ENCODE assay signal across 20 cellular contexts in the genomic region with DNA sequence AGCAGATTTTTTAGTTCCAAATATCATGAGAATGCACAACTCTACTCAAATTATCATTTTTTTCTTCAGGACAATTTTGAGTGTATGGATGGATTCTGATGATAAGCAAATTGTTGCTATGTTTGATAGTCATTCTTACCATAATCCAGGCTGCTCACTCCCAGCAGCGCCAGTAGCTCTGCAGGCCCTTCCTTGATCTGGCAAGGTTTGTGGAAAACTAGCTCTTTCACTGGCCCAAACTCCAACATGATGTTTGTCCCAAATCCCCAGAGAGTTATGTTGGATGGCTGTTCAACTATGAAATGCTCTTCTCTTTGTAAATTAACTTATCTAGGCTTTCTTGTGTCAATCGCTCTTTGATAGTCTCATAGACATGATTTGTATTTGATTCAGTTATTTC.
DNase-seq lines count a peak whose midpoint lies in the region; ATAC-seq and TF ChIP-seq lines count a peak whose summit lies in the region.
"Had no signal": no experiment of that assay in that cellular context is flagged by ENCODE, and none has a peak within 500 bp of the region (broad histone marks: within the 10 kb centered on the region; RNA-seq: fewer than 3 reads in every experiment).

No MANE protein-coding gene starts in this region.

- H3K4me1 ChIP-seq in left ventricle myocardium inferior (no peaks in the 10 kb centered on the region), BE2C (no peaks in the 10 kb centered on the region), right lobe of liver (no peaks in the 10 kb centered on the region)
- H3K4me1 ChIP-seq: A549 had no signal

- H3K4me3 ChIP-seq in left ventricle myocardium inferior (no peak overlapping the region), BE2C (ENCODE audit: low read depth, low read length) (no peak overlapping the region), right lobe of liver (no peak overlapping the region)
- H3K4me3 ChIP-seq: A549, GM23338 had no signal

- no peaks in the 10 kb centered on the region for H3K27me3 Mint-ChIP-seq in activated CD8-positive, alpha-beta T cell treated with anti-CD3 and anti-CD28 coated beads, Interleukin-2, amount 10 ng/mL, durations not matched to agents 7 days and 5 days (ENCODE audit: low read depth)
- H3K27me3 Mint-ChIP-seq: CD4-positive, alpha-beta memory T cell had no signal

- TF ChIP-seq POLR2A in right lobe of liver (IDR thresholded peaks at IDR 0.05), result no peak

- WGBS in right lobe of liver (ENCODE audit: insufficient coverage, low coverage, low lambda C conversion rate, missing lambda C conversion rate), result 67% methylated on average over 2 of the region's 2 CpGs

- no peaks in the 10 kb centered on the region for H3K4me1 Mint-ChIP-seq in activated CD8-positive, alpha-beta T cell treated with anti-CD3 and anti-CD28 coated beads, Interleukin-2, amount 10 ng/mL, durations not matched to agents 7 days and 5 days (ENCODE audit: low read depth)
- H3K4me1 Mint-ChIP-seq: CD4-positive, alpha-beta memory T cell; GM23338; H9 had no signal

- CTCF ChIA-PET in activated CD8-positive, alpha-beta T cell treated with anti-CD3 and anti-CD28 coated beads, Interleukin-2, amount 10 ng/mL, durations not matched to agents 7 days and 5 days (lab: Charles Lee), result no interaction called here

- intact Hi-C loops in Right ventricle myocardium inferior (cut with DNase I) (no loop called here), left ventricle myocardium inferior (cut with micrococcal nuclease) (no loop called here), right lobe of liver (cut with DNase I) (no loop called here)

- no peak overlapping the region for H3K27ac Mint-ChIP-seq in activated CD8-positive, alpha-beta T cell treated with anti-CD3 and anti-CD28 coated beads, Interleukin-2, amount 10 ng/mL, durations not matched to agents 7 days and 5 days
- H3K27ac Mint-ChIP-seq: CD4-positive, alpha-beta memory T cell; GM23338; H9 had no signal

- no peaks in the 10 kb centered on the region for H3K36me3 Mint-ChIP-seq in activated CD8-positive, alpha-beta T cell treated with anti-CD3 and anti-CD28 coated beads, Interleukin-2, amount 10 ng/mL, durations not matched to agents 7 days and 5 days (ENCODE audit: low read depth)
- H3K36me3 Mint-ChIP-seq: CD4-positive, alpha-beta memory T cell had no signal

- H3K36me3 ChIP-seq in left ventricle myocardium inferior (no peaks in the 10 kb centered on the region), BE2C (no peaks in the 10 kb centered on the region; the same call in 1 of the 2 replicates), right lobe of liver (no peaks in the 10 kb centered on the region)

- TF ChIP-seq CTCF in left ventricle myocardium inferior (IDR thresholded peaks at IDR 0.05; ENCODE audit: borderline replicate concordance) (no peak), BE2C (IDR thresholded peaks at IDR 0.05; ENCODE audit: low read depth, low read length) (no peak), right lobe of liver (IDR thresholded peaks at IDR 0.05) (no peak)

- H3K27me3 ChIP-seq in left ventricle myocardium inferior (ENCODE audit: low read depth) (no peaks in the 10 kb centered on the region), BE2C (no peaks in the 10 kb centered on the region), right lobe of liver (no peaks in the 10 kb centered on the region)

- H3K4me3 Mint-ChIP-seq in activated CD8-positive, alpha-beta T cell treated with anti-CD3 and anti-CD28 coated beads, Interleukin-2, amount 10 ng/mL, durations not matched to agents 7 days and 5 days, result no peak overlapping the region
- H3K4me3 Mint-ChIP-seq: CD4-positive, alpha-beta memory T cell; GM23338; H9 had no signal

- ATAC-seq in Right ventricle myocardium inferior (peak; percentile 63), right lobe of liver (no peak)
- no peak for ATAC-seq in activated CD8-positive, alpha-beta T cell treated with anti-CD3 and anti-CD28 coated beads, Interleukin-2, amount 10 ng/mL, durations not matched to agents 7 days and 5 days
- ATAC-seq: A549, GM23338, HCT116 had no signal

- POLR2A ChIA-PET in activated CD8-positive, alpha-beta T cell treated with anti-CD3 and anti-CD28 coated beads, Interleukin-2, amount 10 ng/mL, durations not matched to agents 7 days and 5 days (lab: Charles Lee), result no interaction called here

- peaks cover 15% of the 10 kb centered on the region for H3K9me3 ChIP-seq in left ventricle myocardium inferior (replicated peaks)
- no peaks in the 10 kb centered on the region for H3K9me3 ChIP-seq in BE2C
- H3K9me3 ChIP-seq in right lobe of liver, result no peaks in the 10 kb centered on the region
- H3K9me3 ChIP-seq: A549 had no signal

- H3K27ac ChIP-seq in left ventricle myocardium inferior (replicated peaks) (no peak overlapping the region), right lobe of liver (no peak overlapping the region)
- H3K27ac ChIP-seq: A549 had no signal

- H3K9me3 Mint-ChIP-seq in activated CD8-positive, alpha-beta T cell treated with anti-CD3 and anti-CD28 coated beads, Interleukin-2, amount 10 ng/mL, durations not matched to agents 7 days and 5 days (ENCODE audit: insufficient read depth), result no peaks in the 10 kb centered on the region
- H3K9me3 Mint-ChIP-seq: H9 had no signal

- DNase-seq in Right ventricle myocardium inferior (ENCODE audit: missing footprints), result no peak
- no peak for DNase-seq in left ventricle myocardium inferior
- peak; percentile 55 for DNase-seq in BE2C
- DNase-seq in SK-N-DZ (ENCODE audit: low spot score), result peak; percentile 54
- DNase-seq in activated CD8-positive, alpha-beta T cell treated with anti-CD3 and anti-CD28 coated beads, Interleukin-2, amount 10 ng/mL, durations not matched to agents 7 days and 5 days, result no peak
- no peak for DNase-seq in right lobe of liver
- DNase-seq: 8988T; ACHN; AML-193; C1 segment of cervical spinal cord; Calu3; CD4-positive, alpha-beta memory T cell; COR-L47; DMS53; DMS79 treated with DMSO at 0.1 percent for 48 hours; GF-D8; H9 had no signal

Comparison
In these comparisons a context has a peak if more than half of its experiments do, and no peak if none do; other contexts are left out.
1. DNase-seq: peak in BE2C (single experiment) and SK-N-DZ (single experiment); none in Right ventricle myocardium inferior (single experiment), left ventricle myocardium inferior (single experiment), activated CD8-positive, alpha-beta T cell treated with anti-CD3 and anti-CD28 coated beads, Interleukin-2, amount 10 ng/mL, durations not matched to agents 7 days and 5 days (single experiment) and right lobe of liver (0 of 3).